In the genomic region with DNA sequence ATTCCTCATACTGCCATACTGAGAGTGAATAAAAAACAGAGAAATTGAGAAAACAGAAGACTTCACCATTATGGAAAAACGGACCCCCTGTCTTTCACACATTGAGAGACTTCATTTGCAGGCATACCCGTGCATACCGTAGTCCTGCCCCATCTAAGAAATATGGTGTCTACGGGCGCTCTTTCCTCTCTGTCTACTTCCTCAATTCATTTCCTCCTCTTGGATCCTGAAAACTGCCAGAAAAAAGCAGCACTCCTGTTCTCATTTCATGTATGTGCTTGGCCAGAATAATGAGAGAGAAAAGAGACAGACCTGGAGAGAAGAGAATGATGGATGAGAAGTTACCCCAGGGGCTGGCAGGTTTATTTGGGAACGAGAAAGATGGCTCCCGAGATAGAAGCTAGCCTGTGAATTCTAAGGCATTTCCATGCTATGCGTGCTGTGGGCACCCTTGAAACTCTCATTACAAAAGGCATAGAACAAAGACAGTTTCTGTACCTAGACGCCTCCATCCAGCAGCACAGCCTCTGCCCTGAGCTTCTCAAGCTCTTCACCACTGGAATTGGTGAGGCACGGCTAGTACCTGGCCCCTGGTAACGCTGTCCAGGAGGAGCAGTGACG, we compare ENCODE assay signal across 1 cellular context.
TF ChIP-seq lines count a peak whose summit lies in the region.

No MANE protein-coding gene starts in this region.

TF ChIP-seq in K562, 482 proteins besides CTCF, POLR2A, EP300 and RAD21 (continued from another document):
- TF ChIP-seq, protein P1, sequence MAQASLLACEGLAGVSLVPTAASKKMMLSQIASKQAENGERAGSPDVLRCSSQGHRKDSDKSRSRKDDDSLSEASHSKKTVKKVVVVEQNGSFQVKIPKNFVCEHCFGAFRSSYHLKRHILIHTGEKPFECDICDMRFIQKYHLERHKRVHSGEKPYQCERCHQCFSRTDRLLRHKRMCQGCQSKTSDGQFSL (CRISPR knock-in tag; IDR thresholded peaks at IDR 0.05): no peak
- TF ChIP-seq, protein P1 (tag; IDR thresholded peaks at IDR 0.05): no peak
- TF ChIP-seq PTBP1 (IDR thresholded peaks at IDR 0.05; ENCODE audit: low read depth, low read length) (peak; percentile 92), ETV6 (IDR thresholded peaks at IDR 0.05; ENCODE audit: borderline replicate concordance in 1 of 2, low read depth in 2 of 2, low read length in 1 of 2) (no peak), ETV6 (CRISPR knock-in tag; IDR thresholded peaks at IDR 0.05; ENCODE audit: borderline replicate concordance) (no peak), MIER1 (IDR thresholded peaks at IDR 0.05; ENCODE audit: low read depth) (peak; percentile 96)
